ENCODE assay signal across 8 cellular contexts in the genomic region with DNA sequence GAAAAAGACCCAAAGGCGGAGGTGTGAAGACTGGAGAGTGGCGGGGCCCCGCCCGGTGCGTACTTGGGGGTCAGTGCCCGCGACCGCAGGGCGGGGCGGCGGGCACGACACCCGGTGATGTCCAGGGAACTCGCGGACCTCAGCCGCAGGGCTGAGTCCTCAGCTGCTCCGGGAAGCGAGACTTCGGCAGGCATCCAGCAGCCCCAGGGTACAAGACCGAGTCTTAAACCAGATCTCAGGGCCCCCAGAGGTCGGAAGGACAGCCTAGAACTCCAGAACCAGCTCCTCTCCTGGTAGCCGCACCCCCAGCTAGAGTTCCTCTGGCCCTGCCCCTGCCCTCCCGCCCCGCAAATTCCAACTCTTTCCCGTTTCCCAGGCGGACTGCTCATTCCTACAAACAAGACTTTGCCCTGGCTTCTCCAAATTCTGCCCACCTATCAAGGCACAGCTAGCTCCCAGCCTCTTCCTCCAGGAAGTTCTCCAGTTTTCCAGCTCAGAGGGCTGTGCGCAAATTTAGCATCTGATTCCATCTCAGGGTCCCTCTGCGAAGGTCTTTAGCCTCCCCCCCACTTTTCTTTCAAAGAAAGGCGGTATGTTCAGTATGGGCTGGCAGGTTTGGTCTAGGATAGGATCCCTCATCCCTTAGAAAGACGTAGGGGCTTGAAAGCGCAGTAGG. TPM values are rescaled to one million over a fixed set of nuclear protein-coding genes. Genes with fewer than 3 reads are reported as not detected.
DNase-seq lines count a peak whose midpoint lies in the region; ATAC-seq and TF ChIP-seq lines count a peak whose summit lies in the region.

No MANE protein-coding gene starts in this region.

- DNase-seq in DMS153 treated with DMSO at 0.1 percent for 48 hours (lab: John Stamatoyannopoulos, UW; ENCODE audit: unreplicated experiment) (peak; percentile 4), DMS153 (lab: John Stamatoyannopoulos, UW) (no peak), SW480 (ENCODE audit: low spot score) (peak; percentile 20), esophagus muscularis mucosa (ENCODE audit: extremely low spot score) (no peak), osteoblast (ENCODE audit: insufficient read length, low spot score, missing footprints) (peak; percentile 76)

- H3K27me3 ChIP-seq in esophagus muscularis mucosa (peaks cover 0 to 72% (median 13%) of the 10 kb centered on the region in 4 donors), osteoblast (ENCODE audit: insufficient read depth, low read length) (peaks cover 29% of the 10 kb centered on the region)

- TF ChIP-seq CTCF in esophagus muscularis mucosa (IDR thresholded peaks at IDR 0.05) (no peak), osteoblast (IDR thresholded peaks at IDR 0.05; ENCODE audit: extremely low read depth, low read depth, low read length) (no peak)

- no peaks in the 10 kb centered on the region for H3K36me3 ChIP-seq in esophagus muscularis mucosa
- no peaks in the 10 kb centered on the region for H3K36me3 ChIP-seq in osteoblast (ENCODE audit: insufficient read depth, low read length)

- peak overlapping the region; percentile 86 for H2AFZ ChIP-seq in osteoblast (ENCODE audit: low read length)

- peak overlapping the region; percentile 91 for H3K4me2 ChIP-seq in osteoblast (ENCODE audit: insufficient read depth, low read length)

- TF ChIP-seq POLR2A in esophagus muscularis mucosa (IDR thresholded peaks at IDR 0.05; ENCODE audit: low read depth) = no peak

- no peaks in the 10 kb centered on the region for H3K9me3 ChIP-seq in esophagus muscularis mucosa
- H3K9me3 ChIP-seq in osteoblast (ENCODE audit: low read depth, low read length) = no peaks in the 10 kb centered on the region

- H3K4me1 ChIP-seq in esophagus muscularis mucosa = peaks cover 23 to 31% (median 29%) of the 10 kb centered on the region in 4 donors
- peaks cover 19% of the 10 kb centered on the region for H3K4me1 ChIP-seq in osteoblast (ENCODE audit: insufficient read depth, low read length)

- H3K79me2 ChIP-seq in osteoblast (ENCODE audit: insufficient read depth, low read length) = no peaks in the 10 kb centered on the region

- intact Hi-C loops in esophagus muscularis mucosa (cut with DNase I) = loop anchor here (5.0 kb wide), 3 partner anchors 89 to 279 kb away; a partner anchor contains a TSS

- H3K4me3 ChIP-seq in esophagus muscularis mucosa (peak overlapping the region; percentile 54 to 64 (median 62)), osteoblast (ENCODE audit: insufficient read depth, low read length) (peak overlapping the region; percentile 80)

- 10% methylated on average over 21 of the region's 31 CpGs for WGBS in esophagus muscularis mucosa

- peak overlapping the region; percentile 66 to 79 (median 77) for H3K27ac ChIP-seq in esophagus muscularis mucosa (replicated peaks in 1 of 4)
- no peak overlapping the region for H3K27ac ChIP-seq in osteoblast (ENCODE audit: low read depth, low read length)

- no peak for ATAC-seq in HG02588 (IDR thresholded peaks at IDR 0.05; ENCODE audit: unreplicated experiment)
- ATAC-seq in HG03039 (IDR thresholded peaks at IDR 0.05; ENCODE audit: unreplicated experiment) = no peak
- no peak for ATAC-seq in GM19455 (IDR thresholded peaks at IDR 0.05; ENCODE audit: unreplicated experiment)

- H4K20me1 ChIP-seq in osteoblast (ENCODE audit: insufficient read depth, low read length) = no peaks in the 10 kb centered on the region

- TF ChIP-seq EP300 in esophagus muscularis mucosa (IDR thresholded peaks at IDR 0.05) = no peak

RNA-seq across cellular contexts. Expression of a gene that starts 26.0 kb away (rescaled TPM):
- not detected for total RNA-seq in esophagus muscularis mucosa
- total RNA-seq in osteoblast = not detected in 2 replicates

RNA-seq across cellular contexts. Expression of a gene that starts 37.7 kb away (rescaled TPM):
- 10 to 100 TPM; 12.1 to 19.6 (median 15.4) TPM for total RNA-seq in esophagus muscularis mucosa
- total RNA-seq in osteoblast = 16.5 and 17.4 TPM in 2 replicates

RNA-seq across cellular contexts. Expression of a gene that starts 56.7 kb away (rescaled TPM):
- total RNA-seq in esophagus muscularis mucosa (10 to 100 TPM; 29.0 to 49.0 (median 33.2) TPM), osteoblast (11.2 and 15.9 TPM in 2 replicates)

RNA-seq across cellular contexts. Expression of a gene that starts 57.8 kb away (rescaled TPM):
- total RNA-seq in esophagus muscularis mucosa (100 to 1,000 TPM; 193 to 244 (median 222) TPM), osteoblast (180 and 200 TPM in 2 replicates)

Comparison
In these comparisons a context has a peak if more than half of its experiments do, and no peak if none do; other contexts are left out.
1. DNase-seq: peak in DMS153 treated with DMSO at 0.1 percent for 48 hours (single experiment), SW480 (single experiment) and osteoblast (single experiment); none in DMS153 (single experiment) and esophagus muscularis mucosa (single experiment).